25 cellular contexts compared by ENCODE assay signal in genomic region chr2:133843091-133843490, GRCh38.
DNase-seq lines count a peak whose midpoint lies in the region; FAIRE-seq and TF ChIP-seq lines count a peak whose summit lies in the region.
"Had no signal": no experiment of that assay in that cellular context is flagged by ENCODE, and none has a peak within 500 bp of the region (broad histone marks: within the 10 kb centered on the region; RNA-seq: fewer than 3 reads in every experiment).

No MANE protein-coding gene starts in this region.

- peak overlapping the region; percentile 55 for H2AK5ac ChIP-seq in mesenchymal stem cell (ENCODE audit: low read length, severe bottlenecking)

- H2BK15ac ChIP-seq in mesenchymal stem cell (ENCODE audit: low read depth, poor library complexity, severe bottlenecking): no peak overlapping the region

- no peak overlapping the region for H3K23ac ChIP-seq in mesenchymal stem cell (ENCODE audit: low read length in 2 of 2)

- H3K4me1 ChIP-seq in GM23248 (ENCODE audit: insufficient read depth) (peaks cover 28% of the 10 kb centered on the region), SJSA1 (replicated peaks) (peaks cover 39% of the 10 kb centered on the region), mesenchymal stem cell (ENCODE audit: control insufficient read depth, insufficient read depth, low read depth, low read length) (peaks cover 10% of the 10 kb centered on the region)
- H3K4me1 ChIP-seq: HAP-1, prostate gland had no signal

- H4K20me1 ChIP-seq in GM23248 (ENCODE audit: insufficient read depth): no peaks in the 10 kb centered on the region

- H3K27ac ChIP-seq in GM23248: no peak overlapping the region
- peak overlapping the region; percentile 88 for H3K27ac ChIP-seq in SJSA1
- peak overlapping the region; percentile 89 for H3K27ac ChIP-seq in epithelial cell of prostate
- no peak overlapping the region for H3K27ac ChIP-seq in mesenchymal stem cell (ENCODE audit: low read length, poor library complexity, severe bottlenecking)
- H3K27ac ChIP-seq: prostate gland, RWPE1, tibial artery had no signal

- no peaks in the 10 kb centered on the region for H3K9me3 ChIP-seq in GM23248 (ENCODE audit: low read depth)
- no peaks in the 10 kb centered on the region for H3K9me3 ChIP-seq in SJSA1 (replicated peaks)
- no peaks in the 10 kb centered on the region for H3K9me3 ChIP-seq in mesenchymal stem cell (ENCODE audit: control insufficient read depth, low read length)
- H3K9me3 ChIP-seq: HAP-1, prostate gland, tibial artery had no signal

- H3K9ac ChIP-seq in GM23248 (no peak overlapping the region), mesenchymal stem cell (ENCODE audit: low read length) (no peak overlapping the region)

- H3K18ac ChIP-seq in mesenchymal stem cell (ENCODE audit: low read depth in 1 of 2, low read length in 2 of 2): no peak overlapping the region

- DNase-seq in GM23248 (peak; percentile 19), SJSA1 (ENCODE audit: low read depth in 1 of 2, low spot score in 2 of 2) (peak in 1 of 2 experiments; percentile 16), epithelial cell of prostate (ENCODE audit: low read depth, low spot score) (no peak), mesenchymal stem cell (no peak), NCI-H2081 (lab: John Stamatoyannopoulos, UW) (no peak), D721Med (ENCODE audit: insufficient read length, low spot score) (no peak)
- no peak for DNase-seq in T-helper 2 cell treated with Interferon-gamma antibody and Interleukin-4, amounts not matched to agents 5 μg/mL and 100 μg/mL, for 36 hours (ENCODE audit: low spot score)
- DNase-seq: activated CD4-positive, alpha-beta T cell treated with anti-CD3 and anti-CD28 coated beads for 4 hours; AML-193; erythroblast; immature natural killer cell; left ventricle myocardium superior; NCI-H1048; NCI-H2081 treated with DMSO at 0.1 percent for 48 hours; NCI-H510A treated with DMSO at 0.1 percent for 48 hours; stimulated activated CD4-positive, alpha-beta T cell treated with anti-CD3 and anti-CD28 coated beads, Interleukin-4, amount 100 ng/mL, for 1 hour; stimulated activated naive CD8-positive, alpha-beta T cell treated with anti-CD3 and anti-CD28 coated beads, Interleukin-15, Interleukin-2, amounts not matched to agents 100 U/mL and 50 U/mL, for 24 hours; SW 1271; tibial artery had no signal

- no peak overlapping the region for H3K27ac Mint-ChIP-seq in T-helper 2 cell treated with Interferon-gamma antibody and Interleukin-4, amounts not matched to agents 5 μg/mL and 100 μg/mL, for 36 hours
- H3K27ac Mint-ChIP-seq: activated naive CD8-positive, alpha-beta T cell; activated T-helper 1 cell treated with anti-CD3 and anti-CD28 coated beads, Interleukin-12 subunit alpha, Interleukin-12 subunit beta, Interleukin-2, Interleukin-4 antibody, amounts not matched to agents 30 ng/mL and 10 ng/mL and 1 ng/mL, durations not matched to agents 14 hours and 24 hours and 36 hours; immature natural killer cell had no signal

- H2AFZ ChIP-seq in GM23248 (no peak overlapping the region; the same call in 1 of the 2 replicates), mesenchymal stem cell (ENCODE audit: low read depth, low read length) (no peak overlapping the region)

- no peaks in the 10 kb centered on the region for H3K27me3 ChIP-seq in GM23248 (replicated peaks; ENCODE audit: insufficient read depth)
- H3K27me3 ChIP-seq in SJSA1 (replicated peaks): no peaks in the 10 kb centered on the region
- no peaks in the 10 kb centered on the region for H3K27me3 ChIP-seq in mesenchymal stem cell (ENCODE audit: control insufficient read depth in 1 of 2, insufficient read depth in 1 of 2, low read length in 2 of 2)

- H2BK5ac ChIP-seq in mesenchymal stem cell (ENCODE audit: low read depth, low read length, poor library complexity, severe bottlenecking): no peak overlapping the region

- no peak overlapping the region for H4K91ac ChIP-seq in mesenchymal stem cell (ENCODE audit: low read length)

- H3K4me2 ChIP-seq in GM23248 (ENCODE audit: unreplicated experiment) (no peak overlapping the region), mesenchymal stem cell (ENCODE audit: low read length, poor library complexity, severe bottlenecking) (no peak overlapping the region)

- WGBS in GM23248 (ENCODE audit: low coverage in 1 of 2, low lambda C conversion rate in 2 of 2, missing lambda C conversion rate in 2 of 2), 2 experiments: 95 to 97% methylated on average over 3 of the region's 3 CpGs
- 83% methylated on average over 3 of the region's 3 CpGs for WGBS in mesenchymal stem cell

- H3K27me3 Mint-ChIP-seq in T-helper 2 cell treated with Interferon-gamma antibody and Interleukin-4, amounts not matched to agents 5 μg/mL and 100 μg/mL, for 36 hours (ENCODE audit: low read depth): no peaks in the 10 kb centered on the region

- H3K36me3 Mint-ChIP-seq in T-helper 2 cell treated with Interferon-gamma antibody and Interleukin-4, amounts not matched to agents 5 μg/mL and 100 μg/mL, for 36 hours (ENCODE audit: low read depth): no peaks in the 10 kb centered on the region
- H3K36me3 Mint-ChIP-seq: activated naive CD8-positive, alpha-beta T cell; immature natural killer cell had no signal

- peaks cover 26% of the 10 kb centered on the region for H3F3A ChIP-seq in GM23248 (ENCODE audit: insufficient read depth)

- FAIRE-seq in D721Med (lab: Jason Lieb, UNC): no peak
- FAIRE-seq: HTR-8/SVneo had no signal

- H3K36me3 ChIP-seq in GM23248 (ENCODE audit: low read depth) (no peaks in the 10 kb centered on the region), SJSA1 (no peaks in the 10 kb centered on the region), mesenchymal stem cell (ENCODE audit: control insufficient read depth in 1 of 2, insufficient read depth in 2 of 2, low read depth in 1 of 2, low read length in 2 of 2) (no peaks in the 10 kb centered on the region)
- H3K36me3 ChIP-seq: HAP-1, prostate gland, tibial artery had no signal

- H3K4me3 Mint-ChIP-seq in T-helper 2 cell treated with Interferon-gamma antibody and Interleukin-4, amounts not matched to agents 5 μg/mL and 100 μg/mL, for 36 hours: no peak overlapping the region
- H3K4me3 Mint-ChIP-seq: activated naive CD8-positive, alpha-beta T cell; activated T-helper 1 cell treated with anti-CD3 and anti-CD28 coated beads, Interleukin-12 subunit alpha, Interleukin-12 subunit beta, Interleukin-2, Interleukin-4 antibody, amounts not matched to agents 30 ng/mL and 10 ng/mL and 1 ng/mL, durations not matched to agents 14 hours and 24 hours and 36 hours; immature natural killer cell had no signal

- no peaks in the 10 kb centered on the region for H3K4me1 Mint-ChIP-seq in T-helper 2 cell treated with Interferon-gamma antibody and Interleukin-4, amounts not matched to agents 5 μg/mL and 100 μg/mL, for 36 hours (ENCODE audit: low read depth)

- no peaks in the 10 kb centered on the region for H3K9me3 Mint-ChIP-seq in T-helper 2 cell treated with Interferon-gamma antibody and Interleukin-4, amounts not matched to agents 5 μg/mL and 100 μg/mL, for 36 hours
- H3K9me3 Mint-ChIP-seq: activated T-helper 1 cell treated with anti-CD3 and anti-CD28 coated beads, Interleukin-12 subunit alpha, Interleukin-12 subunit beta, Interleukin-2, Interleukin-4 antibody, amounts not matched to agents 30 ng/mL and 10 ng/mL and 1 ng/mL, durations not matched to agents 14 hours and 24 hours and 36 hours; immature natural killer cell had no signal

- no peak overlapping the region for H3K14ac ChIP-seq in mesenchymal stem cell (ENCODE audit: low read length in 2 of 2)

- no peaks in the 10 kb centered on the region for H3K9me2 ChIP-seq in GM23248 (ENCODE audit: insufficient read depth)

- no peaks in the 10 kb centered on the region for H3K79me1 ChIP-seq in mesenchymal stem cell (replicated peaks; ENCODE audit: low read length, poor library complexity, severe bottlenecking)

- no peak overlapping the region for H2BK120ac ChIP-seq in mesenchymal stem cell (ENCODE audit: low read depth, low read length)

- H3K4me3 ChIP-seq in GM23248 (no peak overlapping the region), SJSA1 (no peak overlapping the region), mesenchymal stem cell (ENCODE audit: insufficient read depth in 1 of 2, low read depth in 1 of 2, low read length in 2 of 2) (no peak overlapping the region)
- H3K4me3 ChIP-seq: HAP-1, prostate gland, tibial artery had no signal

- H2BK12ac ChIP-seq in mesenchymal stem cell (ENCODE audit: low read length in 2 of 2): no peak overlapping the region

- TF ChIP-seq CTCF in D721Med (IDR thresholded peaks at IDR 0.05; ENCODE audit: insufficient read depth, missing control alignments): no peak

- H4K8ac ChIP-seq in mesenchymal stem cell (ENCODE audit: low read length): no peak overlapping the region

- in situ Hi-C loops in GM23248 (cut with MboI): loop anchor here (25.0 kb wide), 1 partner anchor 1306 kb away; no protein-coding TSS in a partner anchor

- no peak overlapping the region for H3K4ac ChIP-seq in mesenchymal stem cell (ENCODE audit: low read depth in 1 of 2, low read length in 2 of 2)

- H3K79me2 ChIP-seq in GM23248 (ENCODE audit: insufficient read depth): no peaks in the 10 kb centered on the region

Comparison
In these comparisons a context has a peak if more than half of its experiments do, and no peak if none do; other contexts are left out.
1. H3K27ac ChIP-seq: peak in SJSA1 (single experiment) and epithelial cell of prostate (single experiment); none in GM23248 (single experiment) and mesenchymal stem cell (single experiment).